ENCODE assay signal across 2 cellular contexts in the genomic region with DNA sequence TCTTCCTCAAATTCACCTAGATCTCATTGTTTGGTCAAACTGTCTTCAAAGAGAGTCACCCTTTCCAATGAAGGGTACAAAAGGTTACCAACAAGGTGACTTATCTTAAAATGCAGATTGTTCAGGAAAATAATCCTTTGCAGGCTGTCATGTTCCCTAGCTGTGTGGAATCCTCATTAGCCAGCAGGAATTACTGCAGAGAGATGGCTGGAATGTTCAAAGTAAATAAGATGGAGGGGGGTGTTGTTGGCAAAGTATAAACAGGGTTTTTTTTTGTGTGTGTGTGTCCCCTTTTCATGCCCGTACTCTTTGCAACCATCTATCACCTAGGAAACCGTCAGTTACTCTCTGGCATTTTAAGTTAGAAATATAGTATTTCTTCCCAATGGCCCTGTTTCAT.
TF ChIP-seq lines count a peak whose summit lies in the region.

No MANE protein-coding gene starts in this region.

TF ChIP-seq in WTC11, 78 proteins besides CTCF, POLR2A, EP300 and RAD21:
- TF ChIP-seq ESRRA (CRISPR knock-in tag; IDR thresholded peaks at IDR 0.05; ENCODE audit: borderline replicate concordance) (no peak), TEAD4 (CRISPR knock-in tag; IDR thresholded peaks at IDR 0.05) (no peak), FOXP1 (CRISPR knock-in tag; IDR thresholded peaks at IDR 0.05; ENCODE audit: borderline replicate concordance) (no peak), ZNF671 (CRISPR knock-in tag; IDR thresholded peaks at IDR 0.05) (no peak), ZNF138 (CRISPR knock-in tag; conservative IDR thresholded peaks at IDR 0.05) (no peak), JAZF1 (CRISPR knock-in tag; IDR thresholded peaks at IDR 0.05) (no peak), E2F5 (CRISPR knock-in tag; IDR thresholded peaks at IDR 0.05) (no peak), ZBTB43 (CRISPR knock-in tag; IDR thresholded peaks at IDR 0.05) (no peak), CDX4 (CRISPR knock-in tag; IDR thresholded peaks at IDR 0.05; ENCODE audit: borderline replicate concordance) (no peak), OVOL2 (CRISPR knock-in tag; IDR thresholded peaks at IDR 0.05; ENCODE audit: borderline replicate concordance) (no peak)
- TF ChIP-seq, protein P1, sequence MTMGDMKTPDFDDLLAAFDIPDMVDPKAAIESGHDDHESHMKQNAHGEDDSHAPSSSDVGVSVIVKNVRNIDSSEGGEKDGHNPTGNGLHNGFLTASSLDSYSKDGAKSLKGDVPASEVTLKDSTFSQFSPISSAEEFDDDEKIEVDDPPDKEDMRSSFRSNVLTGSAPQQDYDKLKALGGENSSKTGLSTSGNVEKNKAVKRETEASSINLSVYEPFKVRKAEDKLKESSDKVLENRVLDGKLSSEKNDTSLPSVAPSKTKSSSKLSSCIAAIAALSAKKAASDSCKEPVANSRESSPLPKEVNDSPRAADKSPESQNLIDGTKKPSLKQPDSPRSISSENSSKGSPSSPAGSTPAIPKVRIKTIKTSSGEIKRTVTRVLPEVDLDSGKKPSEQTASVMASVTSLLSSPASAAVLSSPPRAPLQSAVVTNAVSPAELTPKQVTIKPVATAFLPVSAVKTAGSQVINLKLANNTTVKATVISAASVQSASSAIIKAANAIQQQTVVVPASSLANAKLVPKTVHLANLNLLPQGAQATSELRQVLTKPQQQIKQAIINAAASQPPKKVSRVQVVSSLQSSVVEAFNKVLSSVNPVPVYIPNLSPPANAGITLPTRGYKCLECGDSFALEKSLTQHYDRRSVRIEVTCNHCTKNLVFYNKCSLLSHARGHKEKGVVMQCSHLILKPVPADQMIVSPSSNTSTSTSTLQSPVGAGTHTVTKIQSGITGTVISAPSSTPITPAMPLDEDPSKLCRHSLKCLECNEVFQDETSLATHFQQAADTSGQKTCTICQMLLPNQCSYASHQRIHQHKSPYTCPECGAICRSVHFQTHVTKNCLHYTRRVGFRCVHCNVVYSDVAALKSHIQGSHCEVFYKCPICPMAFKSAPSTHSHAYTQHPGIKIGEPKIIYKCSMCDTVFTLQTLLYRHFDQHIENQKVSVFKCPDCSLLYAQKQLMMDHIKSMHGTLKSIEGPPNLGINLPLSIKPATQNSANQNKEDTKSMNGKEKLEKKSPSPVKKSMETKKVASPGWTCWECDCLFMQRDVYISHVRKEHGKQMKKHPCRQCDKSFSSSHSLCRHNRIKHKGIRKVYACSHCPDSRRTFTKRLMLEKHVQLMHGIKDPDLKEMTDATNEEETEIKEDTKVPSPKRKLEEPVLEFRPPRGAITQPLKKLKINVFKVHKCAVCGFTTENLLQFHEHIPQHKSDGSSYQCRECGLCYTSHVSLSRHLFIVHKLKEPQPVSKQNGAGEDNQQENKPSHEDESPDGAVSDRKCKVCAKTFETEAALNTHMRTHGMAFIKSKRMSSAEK (CRISPR knock-in tag; IDR thresholded peaks at IDR 0.05; ENCODE audit: borderline replicate concordance) = no peak
- TF ChIP-seq, protein P2, sequence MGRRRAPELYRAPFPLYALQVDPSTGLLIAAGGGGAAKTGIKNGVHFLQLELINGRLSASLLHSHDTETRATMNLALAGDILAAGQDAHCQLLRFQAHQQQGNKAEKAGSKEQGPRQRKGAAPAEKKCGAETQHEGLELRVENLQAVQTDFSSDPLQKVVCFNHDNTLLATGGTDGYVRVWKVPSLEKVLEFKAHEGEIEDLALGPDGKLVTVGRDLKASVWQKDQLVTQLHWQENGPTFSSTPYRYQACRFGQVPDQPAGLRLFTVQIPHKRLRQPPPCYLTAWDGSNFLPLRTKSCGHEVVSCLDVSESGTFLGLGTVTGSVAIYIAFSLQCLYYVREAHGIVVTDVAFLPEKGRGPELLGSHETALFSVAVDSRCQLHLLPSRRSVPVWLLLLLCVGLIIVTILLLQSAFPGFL (CRISPR knock-in tag; IDR thresholded peaks at IDR 0.05; ENCODE audit: borderline replicate concordance) = no peak

TF ChIP-seq in endothelial cell of umbilical vein, 7 proteins besides CTCF, POLR2A, EP300 and RAD21:
- TF ChIP-seq, protein P3, sequence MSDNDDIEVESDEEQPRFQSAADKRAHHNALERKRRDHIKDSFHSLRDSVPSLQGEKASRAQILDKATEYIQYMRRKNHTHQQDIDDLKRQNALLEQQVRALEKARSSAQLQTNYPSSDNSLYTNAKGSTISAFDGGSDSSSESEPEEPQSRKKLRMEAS (IDR thresholded peaks at IDR 0.05; ENCODE audit: insufficient read depth, insufficient read length) = no peak
- TF ChIP-seq MYC (IDR thresholded peaks at IDR 0.05; ENCODE audit: low read depth, low read length) = no peak
- no peak for TF ChIP-seq GATA2 (IDR thresholded peaks at IDR 0.05; ENCODE audit: insufficient read depth, insufficient read length, low read depth, low read length)
- no peak for TF ChIP-seq POLR2AphosphoS5 (IDR thresholded peaks at IDR 0.05; ENCODE audit: insufficient read depth, low read depth, low read length)
- no peak for TF ChIP-seq EZH2 (IDR thresholded peaks at IDR 0.05; ENCODE audit: borderline replicate concordance, low read depth, low read length, severe bottlenecking)
- no peak for TF ChIP-seq FOS (IDR thresholded peaks at IDR 0.05; ENCODE audit: borderline replicate concordance, insufficient read depth, low read length)
- no peak for TF ChIP-seq JUN (IDR thresholded peaks at IDR 0.05; ENCODE audit: borderline replicate concordance, insufficient read depth, insufficient read length, low read depth)
TF ChIP-seq in endothelial cell of umbilical vein: peak in this region for 0.
